In genomic region chr4:47528651-47529050, GRCh38 we compare ENCODE assay signal across 18 cellular contexts. TPM values are rescaled to one million over a fixed set of nuclear protein-coding genes. Genes with fewer than 3 reads are reported as not detected.
DNase-seq lines count a peak whose midpoint lies in the region; ATAC-seq, FAIRE-seq and TF ChIP-seq lines count a peak whose summit lies in the region.
"Had no signal": no experiment of that assay in that cellular context is flagged by ENCODE, and none has a peak within 500 bp of the region (broad histone marks: within the 10 kb centered on the region; RNA-seq: fewer than 3 reads in every experiment).

No MANE protein-coding gene starts in this region.

- H3K36me3 Mint-ChIP-seq in Calu3 (ENCODE audit: insufficient read depth, unreplicated experiment), result no peaks in the 10 kb centered on the region

- no peaks in the 10 kb centered on the region for H3K27me3 ChIP-seq in pancreas
- H3K27me3 ChIP-seq: SJSA1 had no signal

- DNase-seq in Caki2 (ENCODE audit: low read depth) (peak; percentile 64), RCC 7860 (ENCODE audit: low spot score) (peak; percentile 68), epithelial cell of prostate (ENCODE audit: low read depth, low spot score) (no peak), myocyte (ENCODE audit: low read depth) (peak; percentile 79), Calu3 (no peak), pancreas (no peak)
- DNase-seq in activated CD8-positive, alpha-beta memory T cell treated with anti-CD3 and anti-CD28 coated beads for 24 hours, result no peak
- DNase-seq: activated CD4-positive, alpha-beta T cell treated with anti-CD3 and anti-CD28 coated beads for 48 hours; activated naive CD4-positive, alpha-beta T cell treated with Interleukin-2 at 50 U/mL for 16 hours; DMS 273 treated with DMSO at 0.1 percent for 48 hours; natural killer cell; NCI-H187 treated with DMSO at 0.1 percent for 48 hours; NCI-H510A; psoas muscle had no signal

- peak overlapping the region; percentile 98 for H3K27ac ChIP-seq in epithelial cell of prostate
- H3K27ac ChIP-seq in pancreas, result no peak overlapping the region
- H3K27ac ChIP-seq: psoas muscle, SJSA1 had no signal

- H3K36me3 ChIP-seq in pancreas, result peaks cover 0 to 6% (median 0%) of the 10 kb centered on the region in 3 donors

- H3K27ac Mint-ChIP-seq in Calu3 (ENCODE audit: unreplicated experiment), result no peak overlapping the region
- H3K27ac Mint-ChIP-seq: brain had no signal

- CTCF ChIA-PET in Calu3 (lab: Charles Lee), result no interaction called here

- no TSS peak for BruUV-seq in Calu3 (replicated peaks; lab: Mats Ljungman, UMichigan)

- intact Hi-C loops in Calu3 (cut with micrococcal nuclease; ENCODE audit: unreplicated experiment) (no loop called here), pancreas (cut with DNase I) (no loop called here)

- no peaks in the 10 kb centered on the region for H3K9me3 Mint-ChIP-seq in Calu3 (ENCODE audit: low read depth, unreplicated experiment)

- in situ Hi-C loops in Caki2 (cut with HindIII; ENCODE audit: low pct_unique_long_range_greater_than_20kb, low sequenced_read_pairs), result no loop called here

- no peaks in the 10 kb centered on the region for H3K9me3 ChIP-seq in pancreas
- H3K9me3 ChIP-seq: SJSA1 had no signal

- TF ChIP-seq CTCF in Calu3 (IDR thresholded peaks at IDR 0.05; ENCODE audit: unreplicated experiment) (no peak), pancreas (IDR thresholded peaks at IDR 0.05) (no peak)

- H3K27me3 Mint-ChIP-seq in Calu3 (ENCODE audit: unreplicated experiment), result no peaks in the 10 kb centered on the region
- H3K27me3 Mint-ChIP-seq: brain had no signal

- H3K4me1 ChIP-seq in pancreas, result no peaks in the 10 kb centered on the region
- H3K4me1 ChIP-seq: psoas muscle had no signal

- peak; percentile 92 for FAIRE-seq in RCC 7860 (lab: Jason Lieb, UNC)
- FAIRE-seq in pancreas (lab: Jason Lieb, UNC), result no peak
- FAIRE-seq: H54 had no signal

- 73 to 90% methylated on average over 3 of the region's 3 CpGs for WGBS in pancreas, 2 donors

- no peak overlapping the region for H3K4me3 Mint-ChIP-seq in Calu3 (ENCODE audit: low read depth, unreplicated experiment)
- H3K4me3 Mint-ChIP-seq: brain, natural killer cell had no signal

- peaks cover 19% of the 10 kb centered on the region for H3K4me1 Mint-ChIP-seq in Calu3 (ENCODE audit: low read depth, unreplicated experiment)
- H3K4me1 Mint-ChIP-seq: brain had no signal

- no peak for ATAC-seq in GM19395 (IDR thresholded peaks at IDR 0.05; ENCODE audit: unreplicated experiment)
- no peak for ATAC-seq in pancreas
- ATAC-seq: natural killer cell, psoas muscle had no signal

- no peak overlapping the region for H3K4me3 ChIP-seq in pancreas
- H3K4me3 ChIP-seq: psoas muscle, SJSA1 had no signal

RNA-seq across cellular contexts. Expression of gene ATP10D, which starts 43.6 kb away (rescaled TPM):
- 6.8 and 7.6 TPM in 2 replicates for total RNA-seq in Caki2 (2014; rRNA removed; shearing (Covaris generic); ENCODE audit: low replicate concordance)
- total RNA-seq in myocyte (24.5 and 35.9 TPM in 2 replicates), Calu3 (2022) (11.0 and 13.8 TPM in 2 replicates), pancreas (10 to 100 TPM in 3 of 6 donors, 1 to 10 TPM in 3; 5.8 to 20.5 (median 9.4) TPM)
- 39.9 TPM for polyA plus RNA-seq in myocyte (2012)
- 1 to 10 TPM; 2.1 to 4.6 TPM for polyA plus RNA-seq in pancreas

Comparison
In these comparisons a context has a peak if more than half of its experiments do, and no peak if none do; other contexts are left out.
1. DNase-seq: peak in Caki2 (single experiment), RCC 7860 (single experiment) and myocyte (single experiment); none in epithelial cell of prostate (single experiment), activated CD8-positive, alpha-beta memory T cell treated with anti-CD3 and anti-CD28 coated beads for 24 hours (single experiment), Calu3 (single experiment) and pancreas (0 of 6).